8 cellular contexts compared by ENCODE assay signal in genomic region chr15:53197426-53197839, GRCh38.
DNase-seq lines count a peak whose midpoint lies in the region; ATAC-seq lines count a peak whose summit lies in the region.

No MANE protein-coding gene starts in this region.

- H3K27me3 ChIP-seq in NT2/D1 (ENCODE audit: insufficient read depth, insufficient read length): peaks cover 9% of the 10 kb centered on the region

- no peaks in the 10 kb centered on the region for H3K36me3 ChIP-seq in NT2/D1 (ENCODE audit: insufficient read depth, insufficient read length, low read length)

- H3K9ac ChIP-seq in NT2/D1 (ENCODE audit: insufficient read length, low read depth): no peak overlapping the region

- ATAC-seq in GM19397 (IDR thresholded peaks at IDR 0.05; ENCODE audit: unreplicated experiment): peak; percentile 83

- H3K4me1 ChIP-seq in NT2/D1 (ENCODE audit: insufficient read depth, insufficient read length): no peaks in the 10 kb centered on the region

- H3K9me3 ChIP-seq in NT2/D1 (ENCODE audit: insufficient read depth, low read length): no peaks in the 10 kb centered on the region

- DNase-seq in COR-L47 (lab: John Stamatoyannopoulos, UW) (peak; percentile 72), HuH-7 (ENCODE audit: low spot score) (peak; percentile 75), NT2/D1 (ENCODE audit: low read depth, low spot score) (peak; percentile 63), amygdala (lab: John Stamatoyannopoulos, UW) (peak in 49 of 56 donors; percentile 1 to 71 (median 19)), hypothalamus (lab: John Stamatoyannopoulos, UW) (peak in 43 of 51 donors; percentile 2 to 74 (median 37)), GF-D8 (lab: John Stamatoyannopoulos, UW) (no peak)
- peak; percentile 18 to 36 for DNase-seq in stimulated activated CD4-positive, alpha-beta T cell treated with anti-CD3 and anti-CD28 coated beads, Interleukin-12 subunit alpha, Interleukin-12 subunit beta, amount 100 ng/mL, for 24 hours (ENCODE audit: low read depth in 2 of 2)

- H3K4me3 ChIP-seq in NT2/D1 (ENCODE audit: insufficient read length, low read depth): no peak overlapping the region
